ENCODE assay signal across 22 cellular contexts in the genomic region with DNA sequence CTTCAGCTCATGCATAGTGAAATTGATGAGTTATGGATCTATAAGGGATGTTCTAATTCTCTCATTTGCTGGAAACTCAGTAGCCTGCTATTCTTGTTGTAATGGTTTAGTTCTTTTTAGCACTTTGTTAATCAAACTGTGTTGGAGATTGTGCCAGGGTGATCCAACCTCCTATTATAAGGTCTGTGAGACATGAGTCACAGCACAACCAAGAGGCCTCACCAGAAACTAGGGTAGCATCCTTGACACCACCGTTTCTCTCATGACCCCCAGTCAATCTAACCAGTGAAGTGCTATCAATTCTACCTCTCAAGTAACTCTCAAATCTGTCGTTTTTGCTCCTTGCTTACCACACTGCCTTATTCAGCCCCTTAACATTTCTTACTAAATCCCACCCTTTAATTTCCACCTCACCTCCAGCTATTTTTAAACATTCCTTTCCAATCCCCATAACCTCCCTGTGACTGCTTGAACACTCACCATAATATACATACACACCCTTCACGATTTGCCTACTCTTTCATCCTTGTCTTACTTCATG. TPM values are rescaled to one million over a fixed set of nuclear protein-coding genes. Genes with fewer than 3 reads are reported as not detected.
DNase-seq lines count a peak whose midpoint lies in the region; ATAC-seq, FAIRE-seq and TF ChIP-seq lines count a peak whose summit lies in the region.
"Had no signal": no experiment of that assay in that cellular context is flagged by ENCODE, and none has a peak within 500 bp of the region (broad histone marks: within the 10 kb centered on the region; RNA-seq: fewer than 3 reads in every experiment).

No MANE protein-coding gene starts in this region.

- ATAC-seq in SK-N-SH treated with all-trans-retinoic acid at 6 μM for 48 hours (0 out of 3 replicates have a peak, but pooled peaks have one; percentile 31), right cardiac atrium (no peak), HG03108 (IDR thresholded peaks at IDR 0.05; ENCODE audit: unreplicated experiment) (no peak), HG03571 (IDR thresholded peaks at IDR 0.05; ENCODE audit: unreplicated experiment) (no peak)

- no peak overlapping the region for H3K4me3 ChIP-seq in right cardiac atrium (ENCODE audit: low read length)
- H3K4me3 ChIP-seq: MG63 had no signal

- intact Hi-C loops in right cardiac atrium (cut with DNase I): no loop called here

- peak overlapping the region; percentile 37 for H3K27ac ChIP-seq in right cardiac atrium (ENCODE audit: low read length)

- DNase-seq in ELR (ENCODE audit: low read depth) (peak; percentile 61), H54 (ENCODE audit: insufficient read length, low spot score) (no peak), right cardiac atrium (no peak), SW480 (ENCODE audit: low spot score) (no peak)
- no peak for DNase-seq in stimulated activated CD8-positive, alpha-beta memory T cell treated with anti-CD3 and anti-CD28 coated beads, Interleukin-4, amount 100 ng/mL, for 48 hours
- DNase-seq: activated CD4-positive, CD25-positive, alpha-beta regulatory T cell treated with anti-CD3 and anti-CD28 coated beads, Interleukin-2, amount 50 U/mL, for 72 hours; activated CD8-positive, alpha-beta memory T cell treated with anti-CD3 and anti-CD28 coated beads, Interleukin-2, amount 50 U/mL, for 4 hours; activated naive CD4-positive, alpha-beta T cell treated with anti-CD3 and anti-CD28 coated beads, Interleukin-2, amount 50 U/mL, for 16 hours; caudate nucleus; endodermal cell; MG63; midbrain; NCI-H82; RPMI8226; stimulated activated naive CD4-positive, alpha-beta T cell treated with Interleukin-2 at 50 U/mL for 16 hours; T-helper 2 cell had no signal

- TF ChIP-seq POLR2A in H54 (IDR thresholded peaks at IDR 0.05; ENCODE audit: low read depth, low read length): no peak

- WGBS in right cardiac atrium: 54% methylated on average over 3 of the region's 3 CpGs

- FAIRE-seq in H54 (lab: Jason Lieb, UNC): peak; percentile 77
- FAIRE-seq: islet of Langerhans, small intestine, urothelium cell line had no signal

- H3K4me1 ChIP-seq in right cardiac atrium (ENCODE audit: control insufficient read depth, insufficient read depth, low read length): peaks cover 1% of the 10 kb centered on the region

- H3K27me3 ChIP-seq in right cardiac atrium (ENCODE audit: control insufficient read depth, insufficient read depth): no peaks in the 10 kb centered on the region
- H3K27me3 ChIP-seq: MG63 had no signal

- no peaks in the 10 kb centered on the region for H3K9me3 ChIP-seq in right cardiac atrium (ENCODE audit: control insufficient read depth, low read length)
- H3K9me3 ChIP-seq: MG63 had no signal

TF ChIP-seq in SK-N-SH treated with all-trans-retinoic acid at 6 μM for 48 hours, 23 proteins besides CTCF, POLR2A, EP300 and RAD21:
- TF ChIP-seq SNAI2 (CRISPR knock-in tag; IDR thresholded peaks at IDR 0.05): no peak
- no peak for TF ChIP-seq GLIS3 (CRISPR knock-in tag; IDR thresholded peaks at IDR 0.05)
- no peak for TF ChIP-seq RARB (CRISPR knock-in tag; IDR thresholded peaks at IDR 0.05)
- TF ChIP-seq, protein P1, sequence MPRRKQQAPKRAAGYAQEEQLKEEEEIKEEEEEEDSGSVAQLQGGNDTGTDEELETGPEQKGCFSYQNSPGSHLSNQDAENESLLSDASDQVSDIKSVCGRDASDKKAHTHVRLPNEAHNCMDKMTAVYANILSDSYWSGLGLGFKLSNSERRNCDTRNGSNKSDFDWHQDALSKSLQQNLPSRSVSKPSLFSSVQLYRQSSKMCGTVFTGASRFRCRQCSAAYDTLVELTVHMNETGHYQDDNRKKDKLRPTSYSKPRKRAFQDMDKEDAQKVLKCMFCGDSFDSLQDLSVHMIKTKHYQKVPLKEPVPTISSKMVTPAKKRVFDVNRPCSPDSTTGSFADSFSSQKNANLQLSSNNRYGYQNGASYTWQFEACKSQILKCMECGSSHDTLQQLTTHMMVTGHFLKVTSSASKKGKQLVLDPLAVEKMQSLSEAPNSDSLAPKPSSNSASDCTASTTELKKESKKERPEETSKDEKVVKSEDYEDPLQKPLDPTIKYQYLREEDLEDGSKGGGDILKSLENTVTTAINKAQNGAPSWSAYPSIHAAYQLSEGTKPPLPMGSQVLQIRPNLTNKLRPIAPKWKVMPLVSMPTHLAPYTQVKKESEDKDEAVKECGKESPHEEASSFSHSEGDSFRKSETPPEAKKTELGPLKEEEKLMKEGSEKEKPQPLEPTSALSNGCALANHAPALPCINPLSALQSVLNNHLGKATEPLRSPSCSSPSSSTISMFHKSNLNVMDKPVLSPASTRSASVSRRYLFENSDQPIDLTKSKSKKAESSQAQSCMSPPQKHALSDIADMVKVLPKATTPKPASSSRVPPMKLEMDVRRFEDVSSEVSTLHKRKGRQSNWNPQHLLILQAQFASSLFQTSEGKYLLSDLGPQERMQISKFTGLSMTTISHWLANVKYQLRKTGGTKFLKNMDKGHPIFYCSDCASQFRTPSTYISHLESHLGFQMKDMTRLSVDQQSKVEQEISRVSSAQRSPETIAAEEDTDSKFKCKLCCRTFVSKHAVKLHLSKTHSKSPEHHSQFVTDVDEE (CRISPR knock-in tag; IDR thresholded peaks at IDR 0.05): no peak
- TF ChIP-seq ZFP3 (CRISPR knock-in tag; IDR thresholded peaks at IDR 0.05): no peak
- TF ChIP-seq ARNTL (CRISPR knock-in tag; IDR thresholded peaks at IDR 0.05; ENCODE audit: borderline replicate concordance, low read depth): no peak
- TF ChIP-seq ISL1 (CRISPR knock-in tag; IDR thresholded peaks at IDR 0.05): no peak
- no peak for TF ChIP-seq ZFP30 (CRISPR knock-in tag; IDR thresholded peaks at IDR 0.05)
- TF ChIP-seq, protein P2, sequence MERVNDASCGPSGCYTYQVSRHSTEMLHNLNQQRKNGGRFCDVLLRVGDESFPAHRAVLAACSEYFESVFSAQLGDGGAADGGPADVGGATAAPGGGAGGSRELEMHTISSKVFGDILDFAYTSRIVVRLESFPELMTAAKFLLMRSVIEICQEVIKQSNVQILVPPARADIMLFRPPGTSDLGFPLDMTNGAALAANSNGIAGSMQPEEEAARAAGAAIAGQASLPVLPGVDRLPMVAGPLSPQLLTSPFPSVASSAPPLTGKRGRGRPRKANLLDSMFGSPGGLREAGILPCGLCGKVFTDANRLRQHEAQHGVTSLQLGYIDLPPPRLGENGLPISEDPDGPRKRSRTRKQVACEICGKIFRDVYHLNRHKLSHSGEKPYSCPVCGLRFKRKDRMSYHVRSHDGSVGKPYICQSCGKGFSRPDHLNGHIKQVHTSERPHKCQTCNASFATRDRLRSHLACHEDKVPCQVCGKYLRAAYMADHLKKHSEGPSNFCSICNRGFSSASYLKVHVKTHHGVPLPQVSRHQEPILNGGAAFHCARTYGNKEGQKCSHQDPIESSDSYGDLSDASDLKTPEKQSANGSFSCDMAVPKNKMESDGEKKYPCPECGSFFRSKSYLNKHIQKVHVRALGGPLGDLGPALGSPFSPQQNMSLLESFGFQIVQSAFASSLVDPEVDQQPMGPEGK (CRISPR knock-in tag; IDR thresholded peaks at IDR 0.05; ENCODE audit: borderline replicate concordance): no peak
- TF ChIP-seq PPARA (CRISPR knock-in tag; IDR thresholded peaks at IDR 0.05; ENCODE audit: borderline replicate concordance): no peak
- TF ChIP-seq, protein P3, sequence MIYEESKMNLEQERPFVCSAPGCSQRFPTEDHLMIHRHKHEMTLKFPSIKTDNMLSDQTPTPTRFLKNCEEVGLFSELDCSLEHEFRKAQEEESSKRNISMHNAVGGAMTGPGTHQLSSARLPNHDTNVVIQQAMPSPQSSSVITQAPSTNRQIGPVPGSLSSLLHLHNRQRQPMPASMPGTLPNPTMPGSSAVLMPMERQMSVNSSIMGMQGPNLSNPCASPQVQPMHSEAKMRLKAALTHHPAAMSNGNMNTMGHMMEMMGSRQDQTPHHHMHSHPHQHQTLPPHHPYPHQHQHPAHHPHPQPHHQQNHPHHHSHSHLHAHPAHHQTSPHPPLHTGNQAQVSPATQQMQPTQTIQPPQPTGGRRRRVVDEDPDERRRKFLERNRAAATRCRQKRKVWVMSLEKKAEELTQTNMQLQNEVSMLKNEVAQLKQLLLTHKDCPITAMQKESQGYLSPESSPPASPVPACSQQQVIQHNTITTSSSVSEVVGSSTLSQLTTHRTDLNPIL (CRISPR knock-in tag; IDR thresholded peaks at IDR 0.05; ENCODE audit: low read depth): no peak
- TF ChIP-seq OSR1 (CRISPR knock-in tag; IDR thresholded peaks at IDR 0.05): no peak
- TF ChIP-seq ZNF70 (CRISPR knock-in tag; IDR thresholded peaks at IDR 0.05): no peak
- no peak for TF ChIP-seq ZC3H10 (CRISPR knock-in tag; IDR thresholded peaks at IDR 0.05)
- TF ChIP-seq ZNF565 (CRISPR knock-in tag; conservative IDR thresholded peaks at IDR 0.05; ENCODE audit: low read depth): no peak
- TF ChIP-seq CSDC2 (CRISPR knock-in tag; IDR thresholded peaks at IDR 0.05): no peak
- no peak for TF ChIP-seq ZNF8 (CRISPR knock-in tag; IDR thresholded peaks at IDR 0.05)

RNA-seq across cellular contexts. Expression of a gene that starts 54.0 kb away (rescaled TPM):
- 100 to 1,000 TPM; 153 to 206 (median 178) TPM for total RNA-seq in right cardiac atrium
- polyA plus RNA-seq in right cardiac atrium: 95.0 TPM
